ENCODE assay signal across 16 cellular contexts in genomic region chr20:12829121-12829520, GRCh38.
"Had no signal": no experiment of that assay in that cellular context is flagged by ENCODE, and none has a peak within 500 bp of the region (broad histone marks: within the 10 kb centered on the region; RNA-seq: fewer than 3 reads in every experiment).

No MANE protein-coding gene starts in this region.

- ATAC-seq: K562 had no signal

- DNase-seq: Kasumi-1, MM.1S, NCI-H1048, NCI-H1105, NCI-H1436 treated with DMSO at 0.1 percent for 48 hours, NCI-H187, NCI-H2029, NCI-H2081 treated with DMSO at 0.1 percent for 48 hours, NCI-H2171, NCI-H524, NCI-H526 treated with DMSO at 0.1 percent for 48 hours, NCI-H774, Right ventricle myocardium superior, RPMI8226, SIG-M5 had no signal
